11 cellular contexts compared by ENCODE assay signal in genomic region chr13:61286148-61286745, GRCh38.
DNase-seq lines count a peak whose midpoint lies in the region; ATAC-seq, FAIRE-seq and TF ChIP-seq lines count a peak whose summit lies in the region.
"Had no signal": no experiment of that assay in that cellular context is flagged by ENCODE, and none has a peak within 500 bp of the region (broad histone marks: within the 10 kb centered on the region; RNA-seq: fewer than 3 reads in every experiment).

No MANE protein-coding gene starts in this region.

- H3K9me1 ChIP-seq in K562 (ENCODE audit: control insufficient read depth, insufficient read depth, low read length), result no peaks in the 10 kb centered on the region

- H3K27me3 ChIP-seq in left ventricle myocardium inferior (ENCODE audit: low read depth) (no peaks in the 10 kb centered on the region), right atrium auricular region (no peaks in the 10 kb centered on the region), K562 (ENCODE audit: control insufficient read depth in 2 of 2, insufficient read depth in 2 of 2, low read length in 2 of 2) (no peaks in the 10 kb centered on the region)

- H3K4me3 ChIP-seq in left ventricle myocardium inferior (no peak overlapping the region), right atrium auricular region (no peak overlapping the region), K562 (no peak overlapping the region)

- POLR2A ChIA-PET in K562 (lab: Yijun Ruan, JAX), result interaction anchor here (0.7 kb wide), 1 partner anchor 12 kb away, joined by 3 read pairs; no protein-coding TSS in a partner anchor

- no peak overlapping the region for H3K9ac ChIP-seq in K562 (ENCODE audit: insufficient read depth in 1 of 2, low read depth in 2 of 2, low read length in 2 of 2)

- no peak overlapping the region for H3K4me3 Mint-ChIP-seq in type B pancreatic cell
- H3K4me3 Mint-ChIP-seq: activated CD4-positive, alpha-beta T cell treated with anti-CD3 and anti-CD28 coated beads, Interleukin-2, amount 10 ng/mL, durations not matched to agents 7 days and 5 days; central memory CD8-positive, alpha-beta T cell had no signal

- DNase-seq in left ventricle myocardium inferior (no peak), right atrium auricular region (ENCODE audit: low spot score) (no peak), NCI-H146 (lab: John Stamatoyannopoulos, UW) (peak; percentile 54), K562 (ENCODE audit: extremely low read depth in 1 of 4, low spot score in 3 of 4) (peak in 2 of 4 experiments; percentile 2 to 4), type B pancreatic cell (ENCODE audit: extremely low spot score, unreplicated experiment) (no peak)
- DNase-seq: activated CD4-positive, alpha-beta T cell treated with anti-CD3 and anti-CD28 coated beads, Interleukin-2, amount 10 ng/mL, durations not matched to agents 7 days and 5 days; Calu3 had no signal

- H3K4me1 ChIP-seq in left ventricle myocardium inferior (no peaks in the 10 kb centered on the region), right atrium auricular region (no peaks in the 10 kb centered on the region), K562 (replicated peaks in 1 of 2; ENCODE audit: control insufficient read depth in 2 of 2, insufficient read depth in 2 of 2, low read length in 2 of 2) (no peaks in the 10 kb centered on the region)

- H4K20me1 ChIP-seq in K562 (replicated peaks; ENCODE audit: control insufficient read depth, insufficient read depth, low read length), result no peaks in the 10 kb centered on the region

- peak; percentile 17 to 34; a peak in 2 of 4 replicates for TF ChIP-seq RAD21 in K562 (CRISPR knock-in tag; conservative IDR thresholded peaks at IDR 0.05 in 1 of 2, IDR thresholded peaks at IDR 0.05 in 1 of 2)

- H3K27ac Mint-ChIP-seq in type B pancreatic cell, result no peak overlapping the region
- H3K27ac Mint-ChIP-seq: activated CD4-positive, alpha-beta T cell treated with anti-CD3 and anti-CD28 coated beads, Interleukin-2, amount 10 ng/mL, durations not matched to agents 7 days and 5 days had no signal

- TF ChIP-seq EP300 in K562 (IDR thresholded peaks at IDR 0.05; ENCODE audit: low read length), result no peak

- H3K27ac ChIP-seq in left ventricle myocardium inferior (replicated peaks) (no peak overlapping the region), right atrium auricular region (no peak overlapping the region), K562 (ENCODE audit: extremely low read depth, low read depth, low read length) (no peak overlapping the region)

- no peaks in the 10 kb centered on the region for H3K4me1 Mint-ChIP-seq in type B pancreatic cell (ENCODE audit: unreplicated experiment)
- H3K4me1 Mint-ChIP-seq: activated CD4-positive, alpha-beta T cell treated with anti-CD3 and anti-CD28 coated beads, Interleukin-2, amount 10 ng/mL, durations not matched to agents 7 days and 5 days; central memory CD8-positive, alpha-beta T cell had no signal

- ATAC-seq in K562 (no peak), HG03457 (IDR thresholded peaks at IDR 0.05; ENCODE audit: unreplicated experiment) (no peak), GM19452 (IDR thresholded peaks at IDR 0.05; ENCODE audit: unreplicated experiment) (no peak), HG02885 (IDR thresholded peaks at IDR 0.05; ENCODE audit: poor library complexity, unreplicated experiment) (no peak)

- H3K27me3 Mint-ChIP-seq in type B pancreatic cell, result no peaks in the 10 kb centered on the region
- H3K27me3 Mint-ChIP-seq: activated CD4-positive, alpha-beta T cell treated with anti-CD3 and anti-CD28 coated beads, Interleukin-2, amount 10 ng/mL, durations not matched to agents 7 days and 5 days; central memory CD8-positive, alpha-beta T cell had no signal

- intact Hi-C loops in left ventricle myocardium inferior (cut with micrococcal nuclease) (no loop called here), K562 (cut with micrococcal nuclease) (no loop called here)

- no peak overlapping the region for H2AFZ ChIP-seq in K562 (ENCODE audit: low read depth, low read length)

- no TSS peak for BruUV-seq in K562 (replicated peaks; lab: Mats Ljungman, UMichigan)

- WGBS in K562 (ENCODE audit: insufficient coverage, low coverage, missing lambda C conversion rate), result 0% methylated on average over 4 of the region's 4 CpGs

- no peaks in the 10 kb centered on the region for H3K79me2 ChIP-seq in K562 (ENCODE audit: control insufficient read depth, insufficient read depth, low read length)

- H3K4me2 ChIP-seq in K562 (ENCODE audit: insufficient read depth, low read length), result no peak overlapping the region

- in situ Hi-C loops in K562 (cut with MboI), result no loop called here

- H3K9me3 ChIP-seq in left ventricle myocardium inferior (replicated peaks) (no peaks in the 10 kb centered on the region), right atrium auricular region (no peaks in the 10 kb centered on the region), K562 (replicated peaks; ENCODE audit: control insufficient read depth, insufficient read depth, low read depth, low read length) (no peaks in the 10 kb centered on the region)

- H3K36me3 ChIP-seq in left ventricle myocardium inferior (no peaks in the 10 kb centered on the region), right atrium auricular region (no peaks in the 10 kb centered on the region), K562 (ENCODE audit: control insufficient read depth, insufficient read depth, low read length) (no peaks in the 10 kb centered on the region)

- H3K9me3 Mint-ChIP-seq in type B pancreatic cell, result no peaks in the 10 kb centered on the region
- H3K9me3 Mint-ChIP-seq: activated CD4-positive, alpha-beta T cell treated with anti-CD3 and anti-CD28 coated beads, Interleukin-2, amount 10 ng/mL, durations not matched to agents 7 days and 5 days had no signal

- TF ChIP-seq POLR2A in K562 (conservative IDR thresholded peaks at IDR 0.05), result no peak

- TF ChIP-seq CTCF in left ventricle myocardium inferior (IDR thresholded peaks at IDR 0.05; ENCODE audit: borderline replicate concordance) (peak; percentile 16), right atrium auricular region (IDR thresholded peaks at IDR 0.05) (peak in 1 of 2 donors; percentile 27), K562 (IDR thresholded peaks at IDR 0.05 in 2 of 3, conservative IDR thresholded peaks at IDR 0.05 in 1 of 3; ENCODE audit: insufficient read depth in 2 of 3, low read depth in 1 of 3, low read length in 3 of 3) (no peak), type B pancreatic cell (conservative IDR thresholded peaks at IDR 0.05) (peak; percentile 46)

- H3K36me3 Mint-ChIP-seq in type B pancreatic cell, result no peaks in the 10 kb centered on the region

- CTCF ChIA-PET in K562 (lab: Yijun Ruan, JAX; ENCODE audit: low intra/inter-chr PET ratio), result no interaction called here

- FAIRE-seq in K562 (lab: Jason Lieb, UNC), result no peak

TF ChIP-seq in K562, 482 proteins besides CTCF, POLR2A, EP300 and RAD21:
- TF ChIP-seq KAT2B (IDR thresholded peaks at IDR 0.05; ENCODE audit: low read depth, low read length) (no peak), SLC30A9 (CRISPR knock-in tag; IDR thresholded peaks at IDR 0.05) (no peak), ZNF316 (IDR thresholded peaks at IDR 0.05) (no peak), NCOR1 (IDR thresholded peaks at IDR 0.05) (no peak), ZNF263 (CRISPR knock-in tag; IDR thresholded peaks at IDR 0.05; ENCODE audit: borderline replicate concordance) (no peak), HDAC1 (IDR thresholded peaks at IDR 0.05) (no peak), LARP7 (IDR thresholded peaks at IDR 0.05) (no peak), SMC3 (conservative IDR thresholded peaks at IDR 0.05; ENCODE audit: insufficient read depth, low read depth, low read length) (no peak), ELK1 (CRISPR knock-in tag; IDR thresholded peaks at IDR 0.05) (no peak), PRMT5 (CRISPR knock-in tag; IDR thresholded peaks at IDR 0.05) (no peak)

Comparison
In these comparisons a context has a peak if more than half of its experiments do, and no peak if none do; other contexts are left out.
1. CTCF ChIP-seq: peak in left ventricle myocardium inferior (single experiment) and type B pancreatic cell (single experiment); none in K562 (0 of 3).